8 cellular contexts compared by ENCODE assay signal in the genomic region with DNA sequence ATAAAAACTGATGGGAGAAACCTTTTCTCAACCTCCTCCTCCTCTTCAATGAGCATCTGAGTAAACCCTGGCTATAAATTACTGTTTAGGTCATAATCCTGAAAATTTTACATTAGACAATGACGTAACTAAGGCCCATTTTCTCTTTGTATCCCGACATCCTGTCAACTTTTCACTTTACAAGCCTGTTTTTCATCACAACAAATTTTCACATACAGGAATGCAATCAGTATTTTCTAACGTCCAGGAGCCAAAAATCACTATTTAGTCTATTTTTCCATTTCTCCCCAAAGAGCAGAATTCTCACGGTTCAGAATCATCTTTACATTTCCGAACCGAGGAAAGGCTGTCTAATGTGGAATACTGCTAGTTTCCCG. TPM values are rescaled to one million over a fixed set of nuclear protein-coding genes. Genes with fewer than 3 reads are reported as not detected.
DNase-seq lines count a peak whose midpoint lies in the region; ATAC-seq and TF ChIP-seq lines count a peak whose summit lies in the region.

No MANE protein-coding gene starts in this region.

- peak overlapping the region; percentile 94 for H3K27ac ChIP-seq in vagina

- intact Hi-C loops in MCF 10A (cut with micrococcal nuclease) = loop anchor here (2.0 to 5.0 kb wide), 4 partner anchors 50 to 204 kb away; no protein-coding TSS in a partner anchor
- intact Hi-C loops in vagina (cut with DNase I) = loop anchor here (5.0 kb wide), 3 partner anchors 249 to 349 kb away; partner anchors contain the start of genes PRELID3A and TUBB6

- H3K9me3 Mint-ChIP-seq in MCF 10A (ENCODE audit: unreplicated experiment) = no peaks in the 10 kb centered on the region
- H3K9me3 Mint-ChIP-seq in memory B cell = no peaks in the 10 kb centered on the region

- TF ChIP-seq CTCF in AG10803 (conservative IDR thresholded peaks at IDR 0.05; ENCODE audit: low read length) = no peak
- no peak for TF ChIP-seq CTCF in MCF 10A (IDR thresholded peaks at IDR 0.05; ENCODE audit: unreplicated experiment)
- no peak for TF ChIP-seq CTCF in vagina (IDR thresholded peaks at IDR 0.05)

- H3K27ac Mint-ChIP-seq in MCF 10A (ENCODE audit: low read depth, unreplicated experiment) (peak overlapping the region; percentile 81), memory B cell (no peak overlapping the region)

- TF ChIP-seq POLR2A in vagina (IDR thresholded peaks at IDR 0.05) = no peak

- H3K4me3 Mint-ChIP-seq in MCF 10A (ENCODE audit: unreplicated experiment) = peak overlapping the region; percentile 86
- H3K4me3 Mint-ChIP-seq in memory B cell = peak overlapping the region; percentile 31

- CTCF ChIA-PET in MCF 10A (lab: Yijun Ruan, JAX) = no interaction called here

- no TSS peak for BruUV-seq in MCF 10A (replicated peaks; lab: Mats Ljungman, UMichigan)

- POLR2A ChIA-PET in MCF 10A (lab: Yijun Ruan, JAX) = interaction anchor here (1.0 to 2.6 kb wide), 2 partner anchors 28 to 178 kb away, joined by 3 to 14 read pairs; no protein-coding TSS in a partner anchor

- no peak for ATAC-seq in memory B cell (ENCODE audit: low read depth)
- ATAC-seq in GM19351 (IDR thresholded peaks at IDR 0.05; ENCODE audit: unreplicated experiment) = no peak
- ATAC-seq in HG03460 (IDR thresholded peaks at IDR 0.05; ENCODE audit: unreplicated experiment) = no peak

- H3K4me1 Mint-ChIP-seq in MCF 10A (ENCODE audit: insufficient read depth, unreplicated experiment) = peaks cover 43% of the 10 kb centered on the region
- H3K4me1 Mint-ChIP-seq in memory B cell = peaks cover 8% of the 10 kb centered on the region

- no peaks in the 10 kb centered on the region for H3K27me3 ChIP-seq in vagina

- no peaks in the 10 kb centered on the region for H3K36me3 ChIP-seq in vagina

- H3K36me3 Mint-ChIP-seq in MCF 10A (ENCODE audit: insufficient read depth, unreplicated experiment) (peaks cover 8% of the 10 kb centered on the region), memory B cell (no peaks in the 10 kb centered on the region)

- peak; percentile 29 for DNase-seq in AG10803 (ENCODE audit: low read depth)
- DNase-seq in HuH-7.5 (ENCODE audit: low spot score) = peak; percentile 32
- DNase-seq in MCF 10A (ENCODE audit: unreplicated experiment) = no peak
- no peak for DNase-seq in memory B cell (ENCODE audit: low spot score in 2 of 2)
- DNase-seq in vagina (ENCODE audit: extremely low spot score in 2 of 2) = no peak
- DNase-seq in SKM-1 treated with dmso at 0.1 percent for 144 hours (lab: John Stamatoyannopoulos, UW; ENCODE audit: unreplicated experiment) = no peak

- no peaks in the 10 kb centered on the region for H3K9me3 ChIP-seq in vagina

- peak overlapping the region; percentile 87 for H3K4me3 ChIP-seq in AG10803 (ENCODE audit: low read length)
- H3K4me3 ChIP-seq in vagina = peak overlapping the region; percentile 88 to 93

- H3K27me3 Mint-ChIP-seq in MCF 10A (ENCODE audit: insufficient read depth, unreplicated experiment) (no peaks in the 10 kb centered on the region), memory B cell (peaks cover 7% of the 10 kb centered on the region)

- H3K4me1 ChIP-seq in vagina = peaks cover 35% of the 10 kb centered on the region

RNA-seq across cellular contexts. Expression of gene SPIRE1, which starts 1.2 kb away (rescaled TPM):
- total RNA-seq in MCF 10A (2022) (64.8 and 78.2 TPM in 2 replicates), vagina (15.7 TPM)

RNA-seq across cellular contexts. Expression of gene CEP76, which starts 45.9 kb away (rescaled TPM):
- total RNA-seq in MCF 10A (2022) (4.9 and 6.4 TPM in 2 replicates), vagina (8.6 TPM)

RNA-seq across cellular contexts. Expression of gene PSMG2, which starts 46.2 kb away (rescaled TPM):
- 88.6 and 100 TPM in 2 replicates for total RNA-seq in MCF 10A (2022)
- 56.2 TPM for total RNA-seq in vagina

Comparison
In these comparisons a context has a peak if more than half of its experiments do, and no peak if none do; other contexts are left out.
1. DNase-seq: peak in AG10803 (single experiment) and HuH-7.5 (single experiment); none in MCF 10A (single experiment), memory B cell (0 of 2), vagina (0 of 2) and SKM-1 treated with dmso at 0.1 percent for 144 hours (single experiment).